In the genomic region with DNA sequence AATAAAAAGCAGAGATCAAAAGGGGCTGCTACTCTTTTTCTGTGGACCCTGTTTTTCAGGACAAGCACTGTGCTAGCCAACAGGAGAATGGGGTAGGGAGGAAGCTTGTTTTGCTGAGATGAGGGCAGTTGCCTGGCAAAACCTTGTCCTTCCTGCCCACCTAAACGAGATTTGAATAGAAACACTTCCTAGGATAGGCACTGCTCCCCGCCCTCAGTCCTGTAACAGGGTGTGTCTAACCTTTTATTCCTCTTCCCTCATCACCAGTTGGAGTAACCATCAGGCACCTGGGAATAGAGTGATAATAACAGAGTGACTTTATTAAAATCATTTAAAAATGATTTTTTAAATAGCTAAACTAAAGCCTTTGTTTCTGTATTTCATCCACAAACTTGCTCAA, we compare ENCODE assay signal across 16 cellular contexts.
A peak's percentile ranks its signal among the peaks of the same experiment; 100 is the strongest.
DNase-seq lines count a peak whose midpoint lies in the region; ATAC-seq, FAIRE-seq and TF ChIP-seq lines count a peak whose summit lies in the region.
"Had no signal": no experiment of that assay in that cellular context is flagged by ENCODE, and none has a peak within 500 bp of the region (broad histone marks: within the 10 kb centered on the region; RNA-seq: fewer than 3 reads in every experiment).

No MANE protein-coding gene starts in this region.

- H3K36me3 ChIP-seq in H1 (ENCODE audit: control insufficient read depth in 2 of 4, insufficient read depth in 4 of 4, low read length in 3 of 4) (no peaks in the 10 kb centered on the region), small intestine (ENCODE audit: control insufficient read depth in 2 of 2, insufficient read depth in 2 of 2, low read length in 2 of 2) (no peaks in the 10 kb centered on the region), left ventricle myocardium inferior (no peaks in the 10 kb centered on the region)
- H3K36me3 ChIP-seq: BLaER1 treated with 17β-estradiol and CSF1 and Interleukin-3, amounts not matched to agents 10 nM and 100 nM had no signal

- no peak overlapping the region for H3K4ac ChIP-seq in H1 (replicated peaks; ENCODE audit: insufficient read length, low read depth, low read length)

- H2BK20ac ChIP-seq in H1 (ENCODE audit: low read length): no peak overlapping the region

- no peak overlapping the region for H3K4me2 ChIP-seq in H1 (ENCODE audit: insufficient read depth in 1 of 2, low read depth in 2 of 2, low read length in 2 of 2)
- H3K4me2 ChIP-seq: BLaER1 treated with 17β-estradiol and CSF1 and Interleukin-3, amounts not matched to agents 10 nM and 100 nM had no signal

- TF ChIP-seq RAD21 in H1 (IDR thresholded peaks at IDR 0.05 in 1 of 2, conservative IDR thresholded peaks at IDR 0.05 in 1 of 2; ENCODE audit: low read depth in 2 of 2, low read length in 2 of 2): no peak

- no peak overlapping the region for H4K8ac ChIP-seq in H1 (ENCODE audit: extremely low read depth, insufficient read depth, low read length)

- intact Hi-C loops in left ventricle myocardium inferior (cut with micrococcal nuclease): no loop called here

- H3K23me2 ChIP-seq in H1 (ENCODE audit: low read depth, low read length): no peaks in the 10 kb centered on the region

- H3K27ac ChIP-seq in H1 (ENCODE audit: low read depth, low read length) (no peak overlapping the region), small intestine (ENCODE audit: low read depth in 1 of 2, low read length in 1 of 2) (no peak overlapping the region), left ventricle myocardium inferior (replicated peaks) (no peak overlapping the region)
- H3K27ac ChIP-seq: BLaER1 treated with 17β-estradiol and CSF1 and Interleukin-3, amounts not matched to agents 10 nM and 100 nM; HL-60 had no signal

- H3K23ac ChIP-seq in H1 (ENCODE audit: insufficient read length): no peak overlapping the region

- no peak overlapping the region for H3K4me3 ChIP-seq in H1 (ENCODE audit: extremely low read depth in 1 of 4, insufficient read depth in 2 of 4, low read depth in 3 of 4, low read length in 4 of 4)
- no peak overlapping the region for H3K4me3 ChIP-seq in small intestine (ENCODE audit: low read depth in 1 of 2, low read length in 2 of 2)
- H3K4me3 ChIP-seq in left ventricle myocardium inferior: no peak overlapping the region
- H3K4me3 ChIP-seq: BLaER1 treated with 17β-estradiol and CSF1 and Interleukin-3, amounts not matched to agents 10 nM and 100 nM had no signal

- no peak overlapping the region for H2BK5ac ChIP-seq in H1 (ENCODE audit: low read depth, low read length)

- TF ChIP-seq CTCF in H1 (IDR thresholded peaks at IDR 0.05; ENCODE audit: control extremely low read depth in 1 of 3, insufficient read depth in 1 of 3, low read depth in 1 of 3, low read length in 3 of 3) (no peak), left ventricle myocardium inferior (IDR thresholded peaks at IDR 0.05; ENCODE audit: borderline replicate concordance) (no peak)

- no peak for FAIRE-seq in H1 (lab: Jason Lieb, UNC)
- FAIRE-seq in small intestine (lab: Jason Lieb, UNC): no peak
- FAIRE-seq: D721Med had no signal

- H2AFZ ChIP-seq in H1 (ENCODE audit: low read length): peak overlapping the region; percentile 21; the same call in 1 of the 2 replicates

- no peak overlapping the region for H3K9ac ChIP-seq in H1 (replicated peaks in 1 of 4; ENCODE audit: extremely low read depth in 1 of 4, low read depth in 3 of 4, low read length in 3 of 4)
- H3K9ac ChIP-seq: BLaER1 treated with 17β-estradiol and CSF1 and Interleukin-3, amounts not matched to agents 10 nM and 100 nM had no signal

- H3K27me3 ChIP-seq in H1 (replicated peaks in 1 of 4; ENCODE audit: control insufficient read depth in 3 of 4, extremely low read depth in 1 of 4, insufficient read depth in 3 of 4, low read length in 3 of 4) (no peaks in the 10 kb centered on the region), small intestine (ENCODE audit: control insufficient read depth in 2 of 2, insufficient read depth in 2 of 2, low read length in 2 of 2) (no peaks in the 10 kb centered on the region), left ventricle myocardium inferior (ENCODE audit: low read depth) (peaks cover 17% of the 10 kb centered on the region)
- H3K27me3 ChIP-seq: BLaER1 treated with 17β-estradiol and CSF1 and Interleukin-3, amounts not matched to agents 10 nM and 100 nM had no signal

- H3K4me1 ChIP-seq in H1 (replicated peaks in 1 of 4; ENCODE audit: control insufficient read depth in 3 of 4, insufficient read depth in 4 of 4, low read length in 3 of 4) (no peaks in the 10 kb centered on the region), small intestine (ENCODE audit: control insufficient read depth in 2 of 2, insufficient read depth in 1 of 2, low read depth in 1 of 2, low read length in 1 of 2) (no peaks in the 10 kb centered on the region), left ventricle myocardium inferior (no peaks in the 10 kb centered on the region)
- H3K4me1 ChIP-seq: BLaER1 treated with 17β-estradiol and CSF1 and Interleukin-3, amounts not matched to agents 10 nM and 100 nM had no signal

- no peak for TF ChIP-seq POLR2A in H1 (IDR thresholded peaks at IDR 0.05; ENCODE audit: control extremely low read depth in 1 of 2, low read depth in 2 of 2, low read length in 2 of 2)

- POLR2A ChIA-PET in H1 (lab: Charles Lee; ENCODE audit: partially characterized antibody): interaction anchor here (1.3 kb wide), 1 partner anchor 22 kb away, joined by 3 read pairs; no protein-coding TSS in a partner anchor

- ATAC-seq in HG03039 (IDR thresholded peaks at IDR 0.05; ENCODE audit: unreplicated experiment): no peak

- H3K9me3 ChIP-seq in H1 (ENCODE audit: insufficient read depth in 2 of 2, low read depth in 1 of 2, low read length in 1 of 2) (no peaks in the 10 kb centered on the region), small intestine (ENCODE audit: control insufficient read depth, low read depth) (no peaks in the 10 kb centered on the region), left ventricle myocardium inferior (replicated peaks) (peaks cover 4% of the 10 kb centered on the region)

- no peak overlapping the region for H3K56ac ChIP-seq in H1 (replicated peaks; ENCODE audit: insufficient read length, low read depth, low read length)

- H4K5ac ChIP-seq in H1 (ENCODE audit: insufficient read length, low read depth, low read length): no peak overlapping the region

- no peaks in the 10 kb centered on the region for H4K20me1 ChIP-seq in H1 (replicated peaks in 1 of 2; ENCODE audit: control insufficient read depth in 1 of 2, insufficient read depth in 2 of 2, low read length in 2 of 2)
- H4K20me1 ChIP-seq: BLaER1 treated with 17β-estradiol and CSF1 and Interleukin-3, amounts not matched to agents 10 nM and 100 nM had no signal

- no peak overlapping the region for H4K91ac ChIP-seq in H1 (replicated peaks; ENCODE audit: insufficient read length, low read length)

- TF ChIP-seq EP300 in H1 (IDR thresholded peaks at IDR 0.05; ENCODE audit: borderline replicate concordance in 1 of 2, low read depth in 2 of 2, low read length in 2 of 2): no peak

- H3K79me1 ChIP-seq in H1 (ENCODE audit: low read depth, low read length): no peaks in the 10 kb centered on the region; the same call in 1 of the 2 replicates

- no peak overlapping the region for H2BK15ac ChIP-seq in H1 (ENCODE audit: low read length)

- H2AK5ac ChIP-seq in H1 (ENCODE audit: low read depth, low read length): no peak overlapping the region

- 47% methylated on average over 2 of the region's 2 CpGs; no CpG with 5 or more reads in 1 of the 2 experiments for WGBS in H1 (ENCODE audit: extremely low coverage in 1 of 2, insufficient coverage in 1 of 2, insufficient read length in 1 of 2, insufficient replicate concordance in 2 of 2, low coverage in 1 of 2, low lambda C conversion rate in 2 of 2, missing lambda C conversion rate in 1 of 2), 2 experiments
- WGBS in small intestine, 3 donors: 12 to 43% (median 13%) methylated on average over 2 of the region's 2 CpGs

- no peak overlapping the region for H3K14ac ChIP-seq in H1 (ENCODE audit: insufficient read length)

- no peak overlapping the region for H2BK120ac ChIP-seq in H1 (replicated peaks; ENCODE audit: low read depth, low read length)

- no peak overlapping the region for H3K18ac ChIP-seq in H1 (ENCODE audit: extremely low read depth, low read length)

- DNase-seq in NCI-H146 (lab: John Stamatoyannopoulos, UW) (peak; percentile 54), NCI-H69 (lab: John Stamatoyannopoulos, UW) (peak; percentile 4), H1 (ENCODE audit: low read depth in 1 of 2, low spot score in 2 of 2) (no peak), small intestine (peak; percentile 6), left ventricle myocardium inferior (no peak), NCI-H128 (lab: John Stamatoyannopoulos, UW; ENCODE audit: unreplicated experiment) (no peak)
- DNase-seq: CD8-positive, alpha-beta memory T cell; COR-L47; DMS79 treated with DMSO at 0.1 percent for 48 hours; GF-D8; GOT3; H9 had no signal

- CTCF ChIA-PET in H1 (lab: Charles Lee; ENCODE audit: partially characterized antibody): interaction anchor here (1.2 to 1.7 kb wide), 2 partner anchors 10 to 12 kb away, joined by 4 to 5 read pairs; no protein-coding TSS in a partner anchor

- H2BK12ac ChIP-seq in H1 (ENCODE audit: low read depth, low read length): no peak overlapping the region

- H3K79me2 ChIP-seq in H1 (ENCODE audit: control insufficient read depth in 1 of 2, insufficient read depth in 2 of 2, low read length in 2 of 2): no peaks in the 10 kb centered on the region

TF ChIP-seq in H1, 55 proteins besides CTCF, POLR2A, EP300 and RAD21:
- TF ChIP-seq SIN3A (conservative IDR thresholded peaks at IDR 0.05 in 1 of 2, IDR thresholded peaks at IDR 0.05 in 1 of 2; ENCODE audit: low read depth in 1 of 2, low read length in 2 of 2) (no peak), NRF1 (IDR thresholded peaks at IDR 0.05; ENCODE audit: low read depth, low read length) (no peak), TAF7 (optimal IDR thresholded peaks at IDR 0.05; ENCODE audit: borderline replicate concordance, low read depth, low read length) (no peak), KDM5A (IDR thresholded peaks at IDR 0.05; ENCODE audit: low read length) (no peak), POU5F1 (IDR thresholded peaks at IDR 0.05; ENCODE audit: low read depth, low read length) (no peak), JUND (IDR thresholded peaks at IDR 0.05; ENCODE audit: low read length) (no peak), CHD1 (IDR thresholded peaks at IDR 0.05; ENCODE audit: low read depth, low read length) (no peak), HDAC6 (IDR thresholded peaks at IDR 0.05; ENCODE audit: low read depth, low read length) (no peak), ZNF274 (IDR thresholded peaks at IDR 0.05; ENCODE audit: borderline replicate concordance, extremely low read depth, low read length) (no peak), NANOG (IDR thresholded peaks at IDR 0.05; ENCODE audit: insufficient read depth, low read depth, low read length, poor library complexity, severe bottlenecking) (no peak)
- TF ChIP-seq, protein P1, sequence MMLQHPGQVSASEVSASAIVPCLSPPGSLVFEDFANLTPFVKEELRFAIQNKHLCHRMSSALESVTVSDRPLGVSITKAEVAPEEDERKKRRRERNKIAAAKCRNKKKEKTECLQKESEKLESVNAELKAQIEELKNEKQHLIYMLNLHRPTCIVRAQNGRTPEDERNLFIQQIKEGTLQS (IDR thresholded peaks at IDR 0.05; ENCODE audit: insufficient read depth, low read depth, low read length): no peak

Comparison
In these comparisons a context has a peak if more than half of its experiments do, and no peak if none do; other contexts are left out.
1. DNase-seq: peak in NCI-H146 (single experiment), NCI-H69 (single experiment) and small intestine (single experiment); none in H1 (0 of 2), left ventricle myocardium inferior (single experiment) and NCI-H128 (single experiment).